8 cellular contexts compared by ENCODE assay signal in the genomic region with DNA sequence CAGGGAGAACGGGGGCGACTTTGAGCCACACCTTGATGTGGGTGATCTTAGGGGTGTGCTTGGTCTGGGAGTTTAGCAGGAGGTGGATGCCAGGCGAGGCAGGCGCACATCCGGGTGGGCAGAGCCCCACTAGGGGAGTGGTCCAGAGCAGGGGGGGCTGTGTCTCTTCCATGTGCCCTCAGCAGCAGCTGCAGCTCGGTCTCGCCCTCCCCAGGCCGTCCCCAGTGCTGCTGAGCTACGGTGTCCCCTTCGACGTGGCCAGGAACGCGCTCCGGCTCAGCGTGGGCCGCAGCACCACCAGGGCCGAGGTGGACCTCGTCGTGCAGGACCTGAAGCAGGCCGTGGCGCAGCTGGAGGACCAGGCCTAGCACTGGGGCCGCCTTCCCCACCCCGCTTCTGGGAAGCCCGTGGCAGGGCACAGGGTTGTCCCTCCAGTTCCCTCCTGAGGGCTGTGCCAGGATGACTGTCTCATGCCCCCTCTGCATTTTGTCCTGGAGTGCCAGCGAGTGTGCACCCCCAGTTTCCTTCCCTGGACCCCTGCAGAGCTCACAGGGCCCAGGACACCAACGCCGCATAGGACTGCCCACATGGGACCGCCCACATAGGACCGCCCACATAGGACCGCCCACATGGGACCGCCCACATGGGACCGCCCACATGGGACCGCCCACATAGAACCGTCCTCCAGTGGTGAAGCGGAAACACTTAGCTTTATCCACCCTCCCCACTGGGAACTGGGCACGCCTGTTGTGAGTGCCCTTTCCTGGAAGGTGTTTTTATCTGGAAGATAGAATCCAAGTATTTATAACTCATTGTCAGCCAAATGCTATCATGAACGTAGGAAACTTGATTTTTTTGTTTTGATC. TPM values are rescaled to one million over a fixed set of nuclear protein-coding genes. Genes with fewer than 3 reads are reported as not detected.
DNase-seq lines count a peak whose midpoint lies in the region; FAIRE-seq and TF ChIP-seq lines count a peak whose summit lies in the region.

No MANE protein-coding gene starts in this region.

- H3K36me3 ChIP-seq in breast epithelium: no peaks in the 10 kb centered on the region
- peaks cover 10% of the 10 kb centered on the region; the same call in 1 of the 2 replicates for H3K36me3 ChIP-seq in HAP-1 (replicated peaks)
- no peaks in the 10 kb centered on the region for H3K36me3 ChIP-seq in bronchial epithelial cell (ENCODE audit: control insufficient read depth, insufficient read depth, low read length)

- H3K4me3 ChIP-seq in breast epithelium (no peak overlapping the region), HAP-1 (no peak overlapping the region), bronchial epithelial cell (ENCODE audit: low read depth, low read length) (no peak overlapping the region), lower leg skin (ENCODE audit: low read depth, poor library complexity, severe bottlenecking) (no peak overlapping the region)

- H3K27me3 ChIP-seq in breast epithelium: no peaks in the 10 kb centered on the region
- H3K27me3 ChIP-seq in HAP-1 (ENCODE audit: low read depth): no peaks in the 10 kb centered on the region
- no peaks in the 10 kb centered on the region for H3K27me3 ChIP-seq in bronchial epithelial cell (ENCODE audit: control insufficient read depth, insufficient read depth, low read length)

- intact Hi-C loops in breast epithelium (cut with DNase I; ENCODE audit: low total_unique reads): no loop called here
- intact Hi-C loops in lower leg skin (cut with DNase I; ENCODE audit: low total_unique reads): no loop called here

- TF ChIP-seq POLR2A in breast epithelium (IDR thresholded peaks at IDR 0.05): no peak
- TF ChIP-seq POLR2A in lower leg skin (IDR thresholded peaks at IDR 0.05): no peak

- no peaks in the 10 kb centered on the region for H3K9me3 Mint-ChIP-seq in HFFc6

- in situ Hi-C loops in T47D (cut with HindIII; ENCODE audit: low pct_unique_long_range_greater_than_20kb, low sequenced_read_pairs): no loop called here
- in situ Hi-C loops in HAP-1 (cut with MboI; ENCODE audit: low sequenced_read_pairs): no loop called here

- H3K4me1 ChIP-seq in breast epithelium (no peaks in the 10 kb centered on the region), HAP-1 (0 out of 2 replicates have a peak, but pooled peaks cover 3% of the 10 kb centered on the region)

- H3K4me1 Mint-ChIP-seq in HFFc6 (ENCODE audit: low read depth): no peaks in the 10 kb centered on the region

- H3K9me3 ChIP-seq in breast epithelium (no peaks in the 10 kb centered on the region), HAP-1 (no peaks in the 10 kb centered on the region)

- H3K36me3 Mint-ChIP-seq in HFFc6 (ENCODE audit: low read depth): no peaks in the 10 kb centered on the region

- no peak overlapping the region for H3K27ac ChIP-seq in breast epithelium

- no peaks in the 10 kb centered on the region; the same call in 1 of the 2 replicates for H3K27me3 Mint-ChIP-seq in HFFc6 (ENCODE audit: insufficient read depth)

- 73 to 89% methylated on average over 35 of the region's 37 CpGs for WGBS in lower leg skin, 2 donors

- H3K27ac Mint-ChIP-seq in HFFc6: no peak overlapping the region

- peak; percentile 76 for FAIRE-seq in bronchial epithelial cell (lab: Jason Lieb, UNC)

- DNase-seq in T47D (ENCODE audit: low read depth in 1 of 2, low spot score in 1 of 2) (peak; percentile 92 to 97), breast epithelium (ENCODE audit: low spot score in 2 of 2) (no peak), HAP-1 (ENCODE audit: low spot score in 2 of 2) (peak; percentile 53 to 86), NCI-H82 (lab: John Stamatoyannopoulos, UW) (peak; percentile 90), bronchial epithelial cell (ENCODE audit: low read depth) (peak; percentile 17), lower leg skin (ENCODE audit: low spot score in 2 of 2) (peak; percentile 33 to 82), AML-193 (lab: John Stamatoyannopoulos, UW) (no peak), HFFc6 (no peak)

- no peak overlapping the region for H3K4me3 Mint-ChIP-seq in HFFc6

- no peak for TF ChIP-seq CTCF in breast epithelium (IDR thresholded peaks at IDR 0.05)
- TF ChIP-seq CTCF in bronchial epithelial cell (IDR thresholded peaks at IDR 0.05; ENCODE audit: insufficient read depth, low read length, severe bottlenecking): no peak
- no peak for TF ChIP-seq CTCF in lower leg skin (IDR thresholded peaks at IDR 0.05)
- no peak for TF ChIP-seq CTCF in HFFc6 (IDR thresholded peaks at IDR 0.05)

RNA-seq across cellular contexts. Expression of a gene that starts 1.9 kb away (rescaled TPM):
- total RNA-seq in breast epithelium (1 to 10 TPM in 1 of 3 donors, under 1 TPM in 2; 0.15 to 1.3 (median 0.64) TPM), bronchial epithelial cell (under 0.01 TPM in 1 of 2 replicates, not detected in the other), lower leg skin (under 1 TPM in 2 of 4 donors, not detected in 2; 0.13 to 0.29 TPM)
- total RNA-seq in HFFc6 (2021; fragmentation: NEBNext Ultra II Directional; extraction: Animal tissue kit (Norgen Biotek cat#: 25700)): 1 to 10 TPM; 1.0 to 3.0 (median 2.6) TPM

RNA-seq across cellular contexts. Expression of a gene that starts 37.4 kb away (rescaled TPM):
- total RNA-seq in breast epithelium (10 to 100 TPM; 11.2 to 16.7 (median 12.1) TPM), bronchial epithelial cell (9.1 and 12.6 TPM in 2 replicates), lower leg skin (10 to 100 TPM in 1 of 4 donors, 1 to 10 TPM in 3; 2.4 to 12.1 (median 8.2) TPM)
- total RNA-seq in HFFc6 (2021; fragmentation: NEBNext Ultra II Directional; extraction: Animal tissue kit (Norgen Biotek cat#: 25700)): 10 to 100 TPM; 11.3 to 16.4 (median 12.3) TPM

RNA-seq across cellular contexts. Expression of a gene that starts 40.2 kb away (rescaled TPM):
- total RNA-seq in breast epithelium: under 1 TPM; 0.15 to 0.98 (median 0.32) TPM
- 0.26 and 0.38 TPM in 2 replicates for total RNA-seq in bronchial epithelial cell
- under 1 TPM; 0.13 to 0.64 (median 0.34) TPM for total RNA-seq in lower leg skin
- under 1 TPM in 4 of 6 experiments, not detected in 2; 0.05 to 0.14 (median 0.12) TPM for total RNA-seq in HFFc6 (2021; fragmentation: NEBNext Ultra II Directional; extraction: Animal tissue kit (Norgen Biotek cat#: 25700))

Comparison
In these comparisons a context has a peak if more than half of its experiments do, and no peak if none do; other contexts are left out.
1. DNase-seq: peak in T47D (2 of 2), HAP-1 (2 of 2), NCI-H82 (single experiment), bronchial epithelial cell (single experiment) and lower leg skin (2 of 2); none in breast epithelium (0 of 2), AML-193 (0 of 2) and HFFc6 (single experiment).